11 cellular contexts compared by ENCODE assay signal in the genomic region with DNA sequence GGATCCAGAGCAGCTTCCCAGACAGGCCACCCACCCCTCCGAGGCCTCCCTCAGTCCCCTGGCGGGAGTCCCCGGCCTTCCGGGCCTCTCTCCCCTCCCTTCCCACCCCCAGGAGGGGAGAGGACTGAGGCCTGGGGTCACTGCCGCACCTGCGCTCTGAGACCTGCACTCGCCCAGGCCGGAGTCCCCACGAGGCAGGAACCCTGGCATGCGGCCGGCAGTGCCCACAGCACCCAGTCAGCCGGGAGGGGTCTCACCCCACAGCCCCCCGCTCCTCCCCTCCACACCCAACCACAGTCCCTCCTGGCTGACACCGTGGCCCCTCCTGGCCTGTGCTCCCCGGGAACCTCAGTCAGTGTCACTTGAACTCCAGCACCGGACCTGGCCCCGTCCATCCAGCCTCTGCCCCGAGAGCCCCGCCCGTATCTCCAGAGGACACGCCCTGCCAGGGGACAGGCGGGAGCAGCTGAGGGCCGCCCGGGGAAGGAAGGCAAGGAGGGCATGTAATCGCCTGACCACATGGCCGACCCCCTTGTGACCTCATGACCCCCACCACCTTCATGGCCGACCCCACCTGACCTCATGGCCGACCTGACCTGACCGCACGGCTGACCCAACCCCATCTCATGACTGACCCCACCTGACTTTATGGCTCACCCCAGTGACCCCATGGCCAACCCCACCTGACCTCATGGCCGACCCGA. TPM values are rescaled to one million over a fixed set of nuclear protein-coding genes. Genes with fewer than 3 reads are reported as not detected.
A peak's percentile ranks its signal among the peaks of the same experiment; 100 is the strongest.
DNase-seq lines count a peak whose midpoint lies in the region; ATAC-seq and TF ChIP-seq lines count a peak whose summit lies in the region.
"Had no signal": no experiment of that assay in that cellular context is flagged by ENCODE, and none has a peak within 500 bp of the region (broad histone marks: within the 10 kb centered on the region; RNA-seq: fewer than 3 reads in every experiment).

No MANE protein-coding gene starts in this region.

- H3K27me3 Mint-ChIP-seq in activated T-cell treated with anti-CD3 and anti-CD28 coated beads, Interleukin-2, amount 50 U/mL, for 72 hours (ENCODE audit: low read depth) = no peaks in the 10 kb centered on the region
- no peaks in the 10 kb centered on the region for H3K27me3 Mint-ChIP-seq in activated B cell treated with CpG ODN at 0.5 μM for 24 hours
- H3K27me3 Mint-ChIP-seq: type B pancreatic cell had no signal

- in situ Hi-C loops in transverse colon (cut with MboI; ENCODE audit: low pct_ligation_motif_present in 1 of 4, low pct_unique_long_range_greater_than_20kb in 1 of 4, low sequenced_read_pairs in 3 of 4) = no loop called here

- no peaks in the 10 kb centered on the region for H3K36me3 ChIP-seq in liver (ENCODE audit: control insufficient read depth in 4 of 4, insufficient read depth in 3 of 4, low read depth in 1 of 4, low read length in 3 of 4)
- no peaks in the 10 kb centered on the region for H3K36me3 ChIP-seq in transverse colon

- H3K4me1 Mint-ChIP-seq in activated T-cell treated with anti-CD3 and anti-CD28 coated beads, Interleukin-2, amount 50 U/mL, for 72 hours (ENCODE audit: low read depth) = peaks cover 22% of the 10 kb centered on the region
- H3K4me1 Mint-ChIP-seq in activated B cell treated with CpG ODN at 0.5 μM for 24 hours = peaks cover 35% of the 10 kb centered on the region

- WGBS in liver = 75% methylated on average over 32 of the region's 32 CpGs
- 48 to 50% methylated on average over 2 to 26 of the region's 32 CpGs for WGBS in transverse colon (ENCODE audit: low coverage in 1 of 2), 2 donors

- no peak for TF ChIP-seq EP300 in transverse colon (IDR thresholded peaks at IDR 0.05; ENCODE audit: low read depth)

- no peak for TF ChIP-seq POLR2A in transverse colon (IDR thresholded peaks at IDR 0.05)

- TF ChIP-seq CTCF in activated B cell treated with CpG ODN at 0.5 μM for 24 hours (IDR thresholded peaks at IDR 0.05) (no peak), liver (IDR thresholded peaks at IDR 0.05; ENCODE audit: low read depth, low read length, missing input control) (no peak), transverse colon (IDR thresholded peaks at IDR 0.05) (no peak)

- DNase-seq in activated T-cell treated with anti-CD3 and anti-CD28 coated beads, Interleukin-2, amount 50 U/mL, for 72 hours = no peak
- no peak for DNase-seq in activated T-cell treated with anti-CD3 and anti-CD28 coated beads, Interleukin-2, amount 50 U/mL, for 1 hour
- DNase-seq in activated B cell treated with CpG ODN at 0.5 μM for 24 hours (no peak), transverse colon (peak; percentile 79), AG08395 (ENCODE audit: low spot score) (no peak)
- DNase-seq: right cardiac atrium had no signal

- H3K4me1 ChIP-seq in liver (ENCODE audit: control insufficient read depth in 4 of 4, insufficient read depth in 4 of 4, low read length in 3 of 4) = no peaks in the 10 kb centered on the region
- H3K4me1 ChIP-seq in transverse colon = peaks cover 17 to 47% (median 45%) of the 10 kb centered on the region in 4 donors

- H3K27ac ChIP-seq in liver (ENCODE audit: low read depth in 1 of 2, low read length in 2 of 2) (no peak overlapping the region), transverse colon (peak overlapping the region; percentile 89 to 95 (median 92))

- H3K27ac Mint-ChIP-seq in activated T-cell treated with anti-CD3 and anti-CD28 coated beads, Interleukin-2, amount 50 U/mL, for 72 hours = no peak overlapping the region
- H3K27ac Mint-ChIP-seq in activated B cell treated with CpG ODN at 0.5 μM for 24 hours = peak overlapping the region; percentile 93
- H3K27ac Mint-ChIP-seq: type B pancreatic cell had no signal

- POLR2A ChIA-PET in activated B cell treated with CpG ODN at 0.5 μM for 24 hours (lab: Charles Lee) = interaction anchor here (0.9 to 2.0 kb wide), 5 partner anchors 8 to 62 kb away, joined by 3 to 9 read pairs (median 4); no protein-coding TSS in a partner anchor

- peak overlapping the region; percentile 71 to 75 for H3K4me3 Mint-ChIP-seq in activated T-cell treated with anti-CD3 and anti-CD28 coated beads, Interleukin-2, amount 50 U/mL, for 72 hours
- H3K4me3 Mint-ChIP-seq in activated B cell treated with CpG ODN at 0.5 μM for 24 hours = no peak overlapping the region
- H3K4me3 Mint-ChIP-seq: type B pancreatic cell had no signal

- no peaks in the 10 kb centered on the region for H3K36me3 Mint-ChIP-seq in activated T-cell treated with anti-CD3 and anti-CD28 coated beads, Interleukin-2, amount 50 U/mL, for 72 hours (ENCODE audit: insufficient read depth in 2 of 2)
- no peaks in the 10 kb centered on the region for H3K36me3 Mint-ChIP-seq in activated B cell treated with CpG ODN at 0.5 μM for 24 hours (ENCODE audit: low read depth)
- H3K36me3 Mint-ChIP-seq: type B pancreatic cell had no signal

- no peak overlapping the region for H3K9ac ChIP-seq in liver (ENCODE audit: low read depth in 1 of 2, low read length in 2 of 2)

- CTCF ChIA-PET in activated B cell treated with CpG ODN at 0.5 μM for 24 hours (lab: Charles Lee) = no interaction called here

- TF ChIP-seq RAD21 in liver (IDR thresholded peaks at IDR 0.05) = no peak

- no peak for ATAC-seq in activated T-cell treated with anti-CD3 and anti-CD28 coated beads, Interleukin-2, amount 50 U/mL, for 72 hours (replicated peaks in 1 of 2)
- no peak for ATAC-seq in activated B cell treated with CpG ODN at 0.5 μM for 24 hours (ENCODE audit: low read depth)
- ATAC-seq in GM19035 (IDR thresholded peaks at IDR 0.05; ENCODE audit: unreplicated experiment) = no peak
- no peak for ATAC-seq in GM18870 (IDR thresholded peaks at IDR 0.05; ENCODE audit: unreplicated experiment)

- H3K27me3 ChIP-seq in liver (ENCODE audit: control insufficient read depth in 4 of 4, insufficient read depth in 4 of 4, low read length in 3 of 4) (no peaks in the 10 kb centered on the region), transverse colon (no peaks in the 10 kb centered on the region)

- intact Hi-C loops in activated B cell treated with CpG ODN at 0.5 μM for 24 hours (cut with micrococcal nuclease) (loop anchor here (1.0 to 5.0 kb wide), 5 partner anchors 9 to 87 kb away; a partner anchor contains a TSS), transverse colon (cut with DNase I; ENCODE audit: low total_unique reads) (no loop called here)

- H3K9me3 ChIP-seq in liver (ENCODE audit: control insufficient read depth in 4 of 4, low read length in 3 of 4) = no peaks in the 10 kb centered on the region
- no peaks in the 10 kb centered on the region for H3K9me3 ChIP-seq in transverse colon

- H3K4me3 ChIP-seq in liver (ENCODE audit: low read depth in 1 of 3, low read length in 3 of 3) (no peak overlapping the region), transverse colon (peak overlapping the region in 2 of 4 donors; percentile 21 to 26)

- H3K9me3 Mint-ChIP-seq in activated T-cell treated with anti-CD3 and anti-CD28 coated beads, Interleukin-2, amount 50 U/mL, for 72 hours = no peaks in the 10 kb centered on the region
- no peaks in the 10 kb centered on the region for H3K9me3 Mint-ChIP-seq in activated B cell treated with CpG ODN at 0.5 μM for 24 hours
- H3K9me3 Mint-ChIP-seq: type B pancreatic cell had no signal

TF ChIP-seq in liver, 16 proteins besides CTCF, POLR2A, EP300 and RAD21:
- TF ChIP-seq, protein P1, sequence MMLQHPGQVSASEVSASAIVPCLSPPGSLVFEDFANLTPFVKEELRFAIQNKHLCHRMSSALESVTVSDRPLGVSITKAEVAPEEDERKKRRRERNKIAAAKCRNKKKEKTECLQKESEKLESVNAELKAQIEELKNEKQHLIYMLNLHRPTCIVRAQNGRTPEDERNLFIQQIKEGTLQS (IDR thresholded peaks at IDR 0.05) = no peak
- peak; percentile 82 for TF ChIP-seq NR2F2 (IDR thresholded peaks at IDR 0.05)
- peak in 1 of 2 donors; percentile 26 for TF ChIP-seq RXRA (IDR thresholded peaks at IDR 0.05)
- no peak for TF ChIP-seq TAF1 (conservative IDR thresholded peaks at IDR 0.05)
- TF ChIP-seq FOXA1 (IDR thresholded peaks at IDR 0.05) = no peak
TF ChIP-seq in liver: peak in this region for 2.

RNA-seq across cellular contexts. Expression of a gene that starts 28.7 kb away (rescaled TPM):
- total RNA-seq in activated T-cell treated with anti-CD3 and anti-CD28 coated beads, Interleukin-2, amount 50 U/mL, for 72 hours = under 1 TPM in 1 of 2 donors, not detected in 1; 0.36 TPM
- 0.16 TPM in 1 of 2 replicates, not detected in the other for total RNA-seq in activated B cell treated with CpG ODN at 0.5 μM for 24 hours
- total RNA-seq in liver = not detected
- not detected for polyA plus RNA-seq in liver
- under 1 TPM in 2 of 4 donors, not detected in 2; 0.40 to 0.48 TPM for total RNA-seq in transverse colon
- total RNA-seq: right cardiac atrium had no signal
- polyA plus RNA-seq: AG04450 had no signal

RNA-seq across cellular contexts. Expression of a gene that starts 29.1 kb away (rescaled TPM):
- 10 to 100 TPM; 18.0 to 18.6 TPM for total RNA-seq in activated T-cell treated with anti-CD3 and anti-CD28 coated beads, Interleukin-2, amount 50 U/mL, for 72 hours
- total RNA-seq in activated B cell treated with CpG ODN at 0.5 μM for 24 hours = 20.8 and 26.5 TPM in 2 replicates
- total RNA-seq in liver = 1 to 10 TPM; 3.9 to 7.0 TPM
- polyA plus RNA-seq in liver = 1 to 10 TPM; 4.5 to 4.8 TPM
- total RNA-seq in transverse colon = 100 to 1,000 TPM in 1 of 4 donors, 10 to 100 TPM in 3; 23.6 to 108 (median 47.3) TPM

Comparison
In these comparisons a context has a peak if more than half of its experiments do, and no peak if none do; other contexts are left out.
1. H3K27ac ChIP-seq: peak in transverse colon (4 of 4); none in liver (0 of 2).